Comparison of ENCODE assay signal across 8 cellular contexts in the genomic region with DNA sequence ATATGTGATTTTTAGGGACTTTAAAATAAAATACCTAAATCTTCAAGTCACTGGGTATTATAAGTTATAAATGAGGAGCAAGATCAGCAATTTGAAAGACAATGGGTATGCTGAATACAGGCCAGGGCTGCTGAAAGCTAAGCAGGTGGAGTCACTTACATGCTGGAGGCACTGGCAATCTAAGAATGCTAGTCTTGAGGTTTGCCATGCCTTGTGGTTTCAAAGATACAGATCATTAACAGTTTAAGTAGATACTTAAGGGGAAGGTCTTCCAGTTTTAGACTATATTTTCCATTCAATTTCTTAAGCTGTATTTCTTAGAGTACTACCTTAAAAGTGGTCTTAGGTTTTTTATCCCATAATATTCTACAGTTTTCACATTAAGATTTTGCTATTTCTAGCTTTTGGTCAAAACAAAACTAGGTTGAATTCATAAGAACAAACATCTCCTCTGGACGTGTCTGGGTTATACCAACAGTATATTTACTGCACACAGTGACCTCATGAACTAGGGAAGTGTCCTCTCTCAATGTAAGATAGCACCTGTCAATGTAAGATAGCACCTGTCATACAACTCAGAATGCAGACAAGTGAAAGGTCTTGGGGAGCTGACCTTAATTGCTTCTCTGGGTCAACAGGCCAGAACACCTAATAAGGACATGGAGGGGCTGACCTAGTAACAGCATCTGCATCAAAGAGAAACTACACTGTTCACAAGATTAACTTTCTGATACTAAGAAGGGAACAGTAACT. TPM values are rescaled to one million over a fixed set of nuclear protein-coding genes. Genes with fewer than 3 reads are reported as not detected.
DNase-seq lines count a peak whose midpoint lies in the region; ATAC-seq and TF ChIP-seq lines count a peak whose summit lies in the region.

No MANE protein-coding gene starts in this region.

- no peak overlapping the region for H3K4me3 ChIP-seq in mucosa of descending colon

- peak; percentile 77 for DNase-seq in GM10266 (ENCODE audit: extremely low spot score)
- DNase-seq in mucosa of descending colon = no peak
- no peak for DNase-seq in epidermal melanocyte (ENCODE audit: insufficient read length, low spot score)
- DNase-seq in NCI-H2107 treated with DMSO at 0.1 percent for 48 hours (lab: John Stamatoyannopoulos, UW; ENCODE audit: unreplicated experiment) = no peak
- DNase-seq in NCI-H1694 (lab: John Stamatoyannopoulos, UW) = no peak

- intact Hi-C loops in mucosa of descending colon (cut with DNase I, micrococcal nuclease) = no loop called here

- peaks cover 22% of the 10 kb centered on the region for H3K4me1 Mint-ChIP-seq in activated T-helper 17 cell treated with anti-CD3 and anti-CD28 coated beads, Interleukin-2, amount 50 U/mL, for 72 hours

- no peaks in the 10 kb centered on the region for H3K9me3 Mint-ChIP-seq in activated T-helper 17 cell treated with anti-CD3 and anti-CD28 coated beads, Interleukin-2, amount 50 U/mL, for 72 hours

- ATAC-seq in GM21423 (IDR thresholded peaks at IDR 0.05; ENCODE audit: unreplicated experiment) (peak; percentile 76), HG03571 (IDR thresholded peaks at IDR 0.05; ENCODE audit: unreplicated experiment) (peak; percentile 78), mucosa of descending colon (peak; percentile 1)
- peak; percentile 7 for ATAC-seq in activated T-helper 17 cell treated with anti-CD3 and anti-CD28 coated beads, Interleukin-2, amount 50 U/mL, for 72 hours (replicated peaks)

- H3K27me3 Mint-ChIP-seq in activated T-helper 17 cell treated with anti-CD3 and anti-CD28 coated beads, Interleukin-2, amount 50 U/mL, for 72 hours = no peaks in the 10 kb centered on the region

- TF ChIP-seq CTCF in GM10266 (IDR thresholded peaks at IDR 0.05; ENCODE audit: control insufficient read depth, insufficient read depth, low read depth, missing control alignments) = no peak
- TF ChIP-seq CTCF in mucosa of descending colon (IDR thresholded peaks at IDR 0.05) = no peak

- peaks cover 58% of the 10 kb centered on the region for H3K36me3 Mint-ChIP-seq in activated T-helper 17 cell treated with anti-CD3 and anti-CD28 coated beads, Interleukin-2, amount 50 U/mL, for 72 hours (ENCODE audit: low read depth)

- H3K9me3 ChIP-seq in mucosa of descending colon = no peaks in the 10 kb centered on the region

- peak overlapping the region; percentile 85 for H3K4me3 Mint-ChIP-seq in activated T-helper 17 cell treated with anti-CD3 and anti-CD28 coated beads, Interleukin-2, amount 50 U/mL, for 72 hours

- H3K36me3 ChIP-seq in mucosa of descending colon (ENCODE audit: low read depth) = no peaks in the 10 kb centered on the region

- peaks cover 6% of the 10 kb centered on the region for H3K4me1 ChIP-seq in mucosa of descending colon (ENCODE audit: low read depth)

- peak overlapping the region; percentile 80 for H3K27ac Mint-ChIP-seq in activated T-helper 17 cell treated with anti-CD3 and anti-CD28 coated beads, Interleukin-2, amount 50 U/mL, for 72 hours

RNA-seq across cellular contexts. Expression of a gene that starts 2.0 kb away (rescaled TPM):
- total RNA-seq in activated T-helper 17 cell treated with anti-CD3 and anti-CD28 coated beads, Interleukin-2, amount 50 U/mL, for 72 hours = 100 to 1,000 TPM; 133 to 223 TPM
- 100 to 1,000 TPM; 369 to 809 (median 670) TPM for total RNA-seq in mucosa of descending colon

Comparison
In these comparisons a context has a peak if more than half of its experiments do, and no peak if none do; other contexts are left out.
1. ATAC-seq: peak in every context shown above with its lines; median percentile 78 in HG03571; 76 in GM21423; 7 in activated T-helper 17 cell treated with anti-CD3 and anti-CD28 coated beads, Interleukin-2, amount 50 U/mL, for 72 hours; 1 in mucosa of descending colon.